Comparison of ENCODE assay signal across 1 cellular context in genomic region chr2:240437861-240438809, GRCh38.
TF ChIP-seq lines count a peak whose summit lies in the region.

No MANE protein-coding gene starts in this region.

TF ChIP-seq in PFSK-1, 5 proteins besides CTCF, POLR2A, EP300 and RAD21:
- TF ChIP-seq FOXP2 (optimal IDR thresholded peaks at IDR 0.05; ENCODE audit: borderline replicate concordance, extremely low read depth, extremely low read length, insufficient read depth) (peak; percentile 14), POLR2AphosphoS5 (IDR thresholded peaks at IDR 0.05; ENCODE audit: low read depth, low read length) (no peak), SIN3A (IDR thresholded peaks at IDR 0.05; ENCODE audit: borderline replicate concordance, insufficient read depth, low read length) (no peak), TAF1 (IDR thresholded peaks at IDR 0.05; ENCODE audit: borderline replicate concordance, insufficient read depth, low read length) (no peak)
- TF ChIP-seq, protein P1, sequence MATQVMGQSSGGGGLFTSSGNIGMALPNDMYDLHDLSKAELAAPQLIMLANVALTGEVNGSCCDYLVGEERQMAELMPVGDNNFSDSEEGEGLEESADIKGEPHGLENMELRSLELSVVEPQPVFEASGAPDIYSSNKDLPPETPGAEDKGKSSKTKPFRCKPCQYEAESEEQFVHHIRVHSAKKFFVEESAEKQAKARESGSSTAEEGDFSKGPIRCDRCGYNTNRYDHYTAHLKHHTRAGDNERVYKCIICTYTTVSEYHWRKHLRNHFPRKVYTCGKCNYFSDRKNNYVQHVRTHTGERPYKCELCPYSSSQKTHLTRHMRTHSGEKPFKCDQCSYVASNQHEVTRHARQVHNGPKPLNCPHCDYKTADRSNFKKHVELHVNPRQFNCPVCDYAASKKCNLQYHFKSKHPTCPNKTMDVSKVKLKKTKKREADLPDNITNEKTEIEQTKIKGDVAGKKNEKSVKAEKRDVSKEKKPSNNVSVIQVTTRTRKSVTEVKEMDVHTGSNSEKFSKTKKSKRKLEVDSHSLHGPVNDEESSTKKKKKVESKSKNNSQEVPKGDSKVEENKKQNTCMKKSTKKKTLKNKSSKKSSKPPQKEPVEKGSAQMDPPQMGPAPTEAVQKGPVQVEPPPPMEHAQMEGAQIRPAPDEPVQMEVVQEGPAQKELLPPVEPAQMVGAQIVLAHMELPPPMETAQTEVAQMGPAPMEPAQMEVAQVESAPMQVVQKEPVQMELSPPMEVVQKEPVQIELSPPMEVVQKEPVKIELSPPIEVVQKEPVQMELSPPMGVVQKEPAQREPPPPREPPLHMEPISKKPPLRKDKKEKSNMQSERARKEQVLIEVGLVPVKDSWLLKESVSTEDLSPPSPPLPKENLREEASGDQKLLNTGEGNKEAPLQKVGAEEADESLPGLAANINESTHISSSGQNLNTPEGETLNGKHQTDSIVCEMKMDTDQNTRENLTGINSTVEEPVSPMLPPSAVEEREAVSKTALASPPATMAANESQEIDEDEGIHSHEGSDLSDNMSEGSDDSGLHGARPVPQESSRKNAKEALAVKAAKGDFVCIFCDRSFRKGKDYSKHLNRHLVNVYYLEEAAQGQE (IDR thresholded peaks at IDR 0.05; ENCODE audit: insufficient read depth in 1 of 2, low read depth in 2 of 2, low read length in 2 of 2), result no peak
